ENCODE assay signal across 1 cellular context in the genomic region with DNA sequence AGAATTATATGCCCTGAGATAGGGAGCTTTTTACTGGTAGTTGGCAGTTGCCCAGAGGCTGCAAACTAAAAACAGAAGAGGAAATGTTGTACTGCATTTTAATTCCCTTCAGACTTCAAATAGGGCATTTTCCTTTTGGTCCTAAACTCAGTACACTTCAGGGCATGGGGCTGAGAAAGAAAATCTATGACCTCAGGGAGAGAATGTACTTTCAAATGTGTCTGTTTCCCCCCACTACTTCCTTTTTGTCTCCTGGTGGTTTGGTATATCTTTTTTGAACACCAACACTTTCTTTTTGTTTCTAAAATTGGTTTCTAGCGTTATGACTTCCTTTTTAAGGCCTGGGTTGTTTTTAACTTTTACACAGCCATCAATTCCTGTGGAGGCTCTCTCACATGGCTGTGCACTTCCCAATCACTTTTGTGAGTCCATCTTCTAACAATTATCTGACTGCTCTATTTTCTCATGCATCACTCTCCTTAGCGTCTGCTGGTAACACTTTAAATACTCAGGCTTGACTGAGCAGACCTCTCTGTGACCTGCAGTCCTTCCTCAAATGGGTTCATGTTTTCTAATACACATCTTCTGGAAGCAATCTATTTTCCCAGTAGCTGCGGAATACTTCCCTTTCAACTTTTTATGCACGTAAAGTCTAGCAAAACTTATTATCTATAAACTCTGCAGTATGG.
TF ChIP-seq lines count a peak whose summit lies in the region.

No MANE protein-coding gene starts in this region.

TF ChIP-seq in WTC11, 78 proteins besides CTCF, POLR2A, EP300 and RAD21 (continued from another document):
- TF ChIP-seq, protein P1, sequence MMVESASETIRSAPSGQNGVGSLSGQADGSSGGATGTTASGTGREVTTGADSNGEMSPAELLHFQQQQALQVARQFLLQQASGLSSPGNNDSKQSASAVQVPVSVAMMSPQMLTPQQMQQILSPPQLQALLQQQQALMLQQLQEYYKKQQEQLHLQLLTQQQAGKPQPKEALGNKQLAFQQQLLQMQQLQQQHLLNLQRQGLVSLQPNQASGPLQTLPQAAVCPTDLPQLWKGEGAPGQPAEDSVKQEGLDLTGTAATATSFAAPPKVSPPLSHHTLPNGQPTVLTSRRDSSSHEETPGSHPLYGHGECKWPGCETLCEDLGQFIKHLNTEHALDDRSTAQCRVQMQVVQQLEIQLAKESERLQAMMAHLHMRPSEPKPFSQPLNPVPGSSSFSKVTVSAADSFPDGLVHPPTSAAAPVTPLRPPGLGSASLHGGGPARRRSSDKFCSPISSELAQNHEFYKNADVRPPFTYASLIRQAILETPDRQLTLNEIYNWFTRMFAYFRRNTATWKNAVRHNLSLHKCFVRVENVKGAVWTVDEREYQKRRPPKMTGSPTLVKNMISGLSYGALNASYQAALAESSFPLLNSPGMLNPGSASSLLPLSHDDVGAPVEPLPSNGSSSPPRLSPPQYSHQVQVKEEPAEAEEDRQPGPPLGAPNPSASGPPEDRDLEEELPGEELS (CRISPR knock-in tag; IDR thresholded peaks at IDR 0.05), result no peak
- no peak for TF ChIP-seq ATF6 (CRISPR knock-in tag; IDR thresholded peaks at IDR 0.05)
- no peak for TF ChIP-seq NFATC4 (CRISPR knock-in tag; IDR thresholded peaks at IDR 0.05)
- TF ChIP-seq NR1H2 (CRISPR knock-in tag; IDR thresholded peaks at IDR 0.05), result no peak
